29 cellular contexts compared by ENCODE assay signal in genomic region chr19:34766386-34766785, GRCh38.
"Had no signal": no experiment of that assay in that cellular context is flagged by ENCODE, and none has a peak within 500 bp of the region (broad histone marks: within the 10 kb centered on the region; RNA-seq: fewer than 3 reads in every experiment).

No MANE protein-coding gene starts in this region.

- DNase-seq: activated CD4-positive, CD25-positive, alpha-beta regulatory T cell; activated CD8-positive, alpha-beta memory T cell treated with anti-CD3 and anti-CD28 coated beads, Interleukin-2, amount 50 U/mL, for 4 hours; activated CD8-positive, alpha-beta T cell treated with anti-CD3 and anti-CD28 coated beads for 36 hours; activated gamma-delta T cell treated with Interleukin-2 at 50 U/mL for 16 hours; activated naive CD4-positive, alpha-beta T cell treated with anti-CD3 and anti-CD28 coated beads, Interleukin-2, amount 10 ng/mL, durations not matched to agents 7 days and 5 days; activated naive CD8-positive, alpha-beta T cell treated with anti-CD3 and anti-CD28 coated beads, Interleukin-2, amount 10 ng/mL, durations not matched to agents 7 days and 5 days; activated T-cell treated with anti-CD3 and anti-CD28 coated beads, Interleukin-2, amount 50 U/mL, for 72 hours; adrenal gland; aorta; Kasumi-1; KBM-7; NCI-H1048; NCI-H146; NCI-H187 treated with DMSO at 0.1 percent for 48 hours; NCI-H2171 treated with DMSO at 0.1 percent for 48 hours; NCI-H345; NCI-H510A; NCI-H69; NK-92 treated with Interleukin-12 subunit alpha and Interleukin-12 subunit beta, amount 100 ng/mL, for 24 hours; OCI-M1; Right ventricle myocardium superior; SJCRH30; SK-N-SH; T-helper 1 cell had no signal

- H3K4me3 Mint-ChIP-seq: activated CD8-positive, alpha-beta T cell treated with anti-CD3 and anti-CD28 coated beads for 36 hours; activated naive CD4-positive, alpha-beta T cell treated with anti-CD3 and anti-CD28 coated beads, Interleukin-2, amount 10 ng/mL, durations not matched to agents 7 days and 5 days; activated naive CD8-positive, alpha-beta T cell treated with anti-CD3 and anti-CD28 coated beads, Interleukin-2, amount 10 ng/mL, durations not matched to agents 7 days and 5 days; activated T-cell treated with anti-CD3 and anti-CD28 coated beads, Interleukin-2, amount 50 U/mL, for 72 hours; central memory CD8-positive, alpha-beta T cell had no signal

- H3K27ac ChIP-seq: adrenal gland, RWPE1, SJCRH30, VCaP had no signal

- H3K4me1 ChIP-seq: adrenal gland, SJCRH30 had no signal

- H3K27me3 Mint-ChIP-seq: activated CD8-positive, alpha-beta T cell treated with anti-CD3 and anti-CD28 coated beads for 36 hours; activated naive CD4-positive, alpha-beta T cell treated with anti-CD3 and anti-CD28 coated beads, Interleukin-2, amount 10 ng/mL, durations not matched to agents 7 days and 5 days; activated naive CD8-positive, alpha-beta T cell treated with anti-CD3 and anti-CD28 coated beads, Interleukin-2, amount 10 ng/mL, durations not matched to agents 7 days and 5 days; central memory CD8-positive, alpha-beta T cell had no signal

- H3K4me3 ChIP-seq: adrenal gland, SJCRH30 had no signal

- ATAC-seq: activated CD8-positive, alpha-beta T cell treated with anti-CD3 and anti-CD28 coated beads for 36 hours; activated T-cell treated with anti-CD3 and anti-CD28 coated beads, Interleukin-2, amount 50 U/mL, for 72 hours; Panc1 had no signal

- H3K4me2 ChIP-seq: SK-N-SH had no signal

- H3K9ac ChIP-seq: SK-N-SH had no signal

- H3K27ac Mint-ChIP-seq: activated CD8-positive, alpha-beta T cell treated with anti-CD3 and anti-CD28 coated beads for 36 hours; activated naive CD4-positive, alpha-beta T cell treated with anti-CD3 and anti-CD28 coated beads, Interleukin-2, amount 10 ng/mL, durations not matched to agents 7 days and 5 days; activated naive CD8-positive, alpha-beta T cell treated with anti-CD3 and anti-CD28 coated beads, Interleukin-2, amount 10 ng/mL, durations not matched to agents 7 days and 5 days; activated T-cell treated with anti-CD3 and anti-CD28 coated beads, Interleukin-2, amount 50 U/mL, for 72 hours; activated T-helper 2 cell treated with anti-CD3 and anti-CD28 coated beads, Interferon-gamma antibody, Interleukin-2, Interleukin-4, amounts not matched to agents 10 μg/mL and 5 μg/mL and 100 μg/mL, durations not matched to agents 14 hours and 24 hours and 36 hours had no signal

- H3K27me3 ChIP-seq: adrenal gland, SJCRH30 had no signal
